ENCODE assay signal across 9 cellular contexts in genomic region chr7:35716038-35716803, GRCh38. TPM values are rescaled to one million over a fixed set of nuclear protein-coding genes. Genes with fewer than 3 reads are reported as not detected.
DNase-seq lines count a peak whose midpoint lies in the region; ATAC-seq, FAIRE-seq and TF ChIP-seq lines count a peak whose summit lies in the region.
"Had no signal": no experiment of that assay in that cellular context is flagged by ENCODE, and none has a peak within 500 bp of the region (broad histone marks: within the 10 kb centered on the region; RNA-seq: fewer than 3 reads in every experiment).

No MANE protein-coding gene starts in this region.

- peak overlapping the region; percentile 1 for H3K27ac ChIP-seq in OCI-LY7 (ENCODE audit: low read depth, low read length, poor library complexity, severe bottlenecking)
- H3K27ac ChIP-seq in muscle layer of colon (ENCODE audit: low read depth, low read length), result peak overlapping the region; percentile 65
- peak overlapping the region; percentile 48 for H3K27ac ChIP-seq in upper lobe of right lung
- H3K27ac ChIP-seq: RWPE1 had no signal

- H3K36me3 ChIP-seq in OCI-LY7 (ENCODE audit: insufficient read depth, low read length), result no peaks in the 10 kb centered on the region
- H3K36me3 ChIP-seq in muscle layer of colon (ENCODE audit: insufficient read depth, low read length), result no peaks in the 10 kb centered on the region
- no peaks in the 10 kb centered on the region for H3K36me3 ChIP-seq in upper lobe of right lung
- H3K36me3 ChIP-seq: ovary had no signal

- H3K9ac ChIP-seq in muscle layer of colon (ENCODE audit: low read length), result peak overlapping the region; percentile 8

- H3K9me3 ChIP-seq in OCI-LY7 (ENCODE audit: low read length) (no peaks in the 10 kb centered on the region), muscle layer of colon (ENCODE audit: low read length) (no peaks in the 10 kb centered on the region), upper lobe of right lung (no peaks in the 10 kb centered on the region)
- H3K9me3 ChIP-seq: ovary had no signal

- POLR2A ChIA-PET in OCI-LY7 (lab: Charles Lee), result interaction anchor here (0.6 to 6.4 kb wide), 4 partner anchors 12 to 107 kb away, joined by 3 to 58 read pairs (median 6); partner anchors contain the start of gene SEPTIN7

- peak; percentile 62 for ATAC-seq in upper lobe of right lung

- H3K4me3 ChIP-seq in OCI-LY7 (ENCODE audit: low read depth, low read length, poor library complexity, severe bottlenecking) (peak overlapping the region; percentile 4), muscle layer of colon (ENCODE audit: low read depth in 1 of 2, low read length in 2 of 2) (peak overlapping the region in 1 of 2 donors; percentile 37), upper lobe of right lung (peak overlapping the region; percentile 36)
- H3K4me3 ChIP-seq: ovary had no signal

- H3K9me2 ChIP-seq in OCI-LY7 (ENCODE audit: insufficient read depth, low read length), result no peaks in the 10 kb centered on the region

- no peak for TF ChIP-seq POLR2A in H54 (IDR thresholded peaks at IDR 0.05; ENCODE audit: low read depth, low read length)

- intact Hi-C loops in OCI-LY7 (cut with micrococcal nuclease; ENCODE audit: unreplicated experiment) (no loop called here), upper lobe of right lung (cut with DNase I) (no loop called here)

- H2AFZ ChIP-seq in OCI-LY7 (ENCODE audit: low read length), result peak overlapping the region; percentile 58

- FAIRE-seq in H54 (lab: Jason Lieb, UNC), result no peak

- TF ChIP-seq CTCF in OCI-LY7 (conservative IDR thresholded peaks at IDR 0.05; ENCODE audit: low read length) (no peak), upper lobe of right lung (IDR thresholded peaks at IDR 0.05) (no peak)

- CTCF ChIA-PET in OCI-LY7 (lab: Charles Lee; ENCODE audit: unreplicated experiment), result interaction anchor here (0.6 kb wide), 1 partner anchor 90 kb away, joined by 3 read pairs; no protein-coding TSS in a partner anchor

- DNase-seq in OCI-LY7 (ENCODE audit: low spot score) (no peak), fibroblast of gingiva (ENCODE audit: low read depth) (peak; percentile 39), upper lobe of right lung (no peak), H54 (ENCODE audit: insufficient read length, low spot score) (no peak)
- DNase-seq in activated CD8-positive, alpha-beta memory T cell treated with anti-CD3 and anti-CD28 coated beads for 24 hours, result no peak
- no peak for DNase-seq in stimulated activated CD4-positive, alpha-beta T cell treated with anti-CD3 and anti-CD28 coated beads, Interleukin-2, amount 100 ng/mL, for 48 hours
- DNase-seq: ovary had no signal

- peak overlapping the region; percentile 48 for H3K4me2 ChIP-seq in OCI-LY7 (ENCODE audit: low read length)

- H4K20me1 ChIP-seq in OCI-LY7 (ENCODE audit: insufficient read depth, low read length), result no peaks in the 10 kb centered on the region

- H3K4me1 ChIP-seq in OCI-LY7 (ENCODE audit: insufficient read depth, low read length, poor library complexity, severe bottlenecking), result peaks cover 58% of the 10 kb centered on the region
- H3K4me1 ChIP-seq in muscle layer of colon (ENCODE audit: insufficient read depth, low read length), result peaks cover 19% of the 10 kb centered on the region
- H3K4me1 ChIP-seq in upper lobe of right lung, result peaks cover 6% of the 10 kb centered on the region

- H3K79me2 ChIP-seq in OCI-LY7 (ENCODE audit: insufficient read depth, low read depth, low read length), result no peaks in the 10 kb centered on the region

- BruUV-seq in OCI-LY7 (replicated peaks; lab: Mats Ljungman, UMichigan), result no TSS peak

- H3K27me3 ChIP-seq in muscle layer of colon (ENCODE audit: control insufficient read depth in 1 of 2, insufficient read depth in 2 of 2, low read length in 2 of 2) (no peaks in the 10 kb centered on the region), upper lobe of right lung (no peaks in the 10 kb centered on the region)
- H3K27me3 ChIP-seq: ovary had no signal

RNA-seq across cellular contexts. Expression of gene HERPUD2, which starts 21.3 kb away (rescaled TPM):
- total RNA-seq in OCI-LY7 (2014; rRNA removed; shearing (Covaris generic)), result 11.9 and 18.8 TPM in 2 replicates
- total RNA-seq in OCI-LY7 (2022) (20.6 and 26.4 TPM in 2 replicates), upper lobe of right lung (32.6 TPM)

Comparison
In these comparisons a context has a peak if more than half of its experiments do, and no peak if none do; other contexts are left out.
1. H3K27ac ChIP-seq: peak in every context shown above with its lines; median percentile 65 in muscle layer of colon; 48 in upper lobe of right lung; 1 in OCI-LY7.